In the genomic region with DNA sequence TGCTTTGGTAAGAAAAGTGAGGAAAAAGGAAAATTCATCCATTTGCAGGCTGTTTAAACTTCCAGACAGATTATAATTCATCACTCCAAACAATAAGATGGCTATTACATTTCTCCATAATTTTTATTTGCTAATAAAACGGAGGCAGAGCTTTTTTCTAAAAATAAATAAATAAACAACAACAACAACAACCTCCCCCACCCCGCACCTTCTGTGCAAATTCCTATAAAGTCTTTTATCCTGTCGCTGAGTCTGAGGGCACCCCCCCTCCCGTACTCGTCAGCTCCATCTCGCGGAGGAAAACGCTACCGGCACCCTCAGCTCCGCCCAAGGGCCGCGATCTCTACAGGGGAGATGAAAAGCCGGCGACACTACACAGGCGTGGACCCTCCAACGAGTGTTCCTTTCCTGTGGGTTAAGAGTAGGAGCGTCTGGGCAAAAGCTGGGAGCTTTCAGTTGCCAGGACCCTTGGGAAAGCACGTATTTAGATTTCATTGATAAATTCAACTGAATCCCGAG, we compare ENCODE assay signal across 8 cellular contexts. TPM values are rescaled to one million over a fixed set of nuclear protein-coding genes. Genes with fewer than 3 reads are reported as not detected.
DNase-seq lines count a peak whose midpoint lies in the region; ATAC-seq, FAIRE-seq and TF ChIP-seq lines count a peak whose summit lies in the region.

No MANE protein-coding gene starts in this region.

- no peaks in the 10 kb centered on the region for H3K9me3 Mint-ChIP-seq in astrocyte (ENCODE audit: unreplicated experiment)

- intact Hi-C loops in aorta (cut with DNase I): loop anchor here (5.0 kb wide), 2 partner anchors 138 to 218 kb away; a partner anchor contains a TSS

- H3K27ac ChIP-seq in astrocyte (ENCODE audit: low read depth, low read length): peak overlapping the region; percentile 96
- H3K27ac ChIP-seq in hepatocyte: peak overlapping the region; percentile 100
- peak overlapping the region; percentile 97 to 99 for H3K27ac ChIP-seq in aorta (ENCODE audit: low read depth in 1 of 2, low read length in 2 of 2)

- peak overlapping the region; percentile 98 for H3K27ac Mint-ChIP-seq in astrocyte (ENCODE audit: unreplicated experiment)

- H3K79me2 ChIP-seq in astrocyte (ENCODE audit: insufficient read depth, low read length): peaks cover 36% of the 10 kb centered on the region
- peaks cover 32% of the 10 kb centered on the region for H3K79me2 ChIP-seq in hepatocyte

- H3K9me2 ChIP-seq in hepatocyte (replicated peaks; ENCODE audit: insufficient read depth): no peaks in the 10 kb centered on the region

- DNase-seq in NCI-H2029 (lab: John Stamatoyannopoulos, UW) (peak; percentile 82), T1000 (lab: John Stamatoyannopoulos, UW) (peak; percentile 61), astrocyte (ENCODE audit: low read depth) (peak; percentile 55), hepatocyte (ENCODE audit: low spot score) (peak; percentile 92), renal cortical epithelial cell (ENCODE audit: low read depth) (peak; percentile 45), aorta (peak; percentile 91 to 95)

- FAIRE-seq in astrocyte (lab: Jason Lieb, UNC): no peak

- no peaks in the 10 kb centered on the region for H3K9me3 ChIP-seq in astrocyte (ENCODE audit: insufficient read depth, low read depth, low read length)
- H3K9me3 ChIP-seq in hepatocyte (ENCODE audit: low read depth): no peaks in the 10 kb centered on the region
- no peaks in the 10 kb centered on the region for H3K9me3 ChIP-seq in aorta (ENCODE audit: control insufficient read depth, low read length)

- H3K36me3 Mint-ChIP-seq in astrocyte (ENCODE audit: low read depth, unreplicated experiment): no peaks in the 10 kb centered on the region

- H3K4me3 Mint-ChIP-seq in astrocyte (ENCODE audit: unreplicated experiment): peak overlapping the region; percentile 94

- peaks cover 21% of the 10 kb centered on the region for H4K20me1 ChIP-seq in astrocyte (ENCODE audit: insufficient read depth, low read length)
- H4K20me1 ChIP-seq in hepatocyte (ENCODE audit: insufficient read depth, poor library complexity, severe bottlenecking): peaks cover 15% of the 10 kb centered on the region

- no peaks in the 10 kb centered on the region for H3K27me3 Mint-ChIP-seq in astrocyte (ENCODE audit: low read depth, unreplicated experiment)

- H3K36me3 ChIP-seq in astrocyte (ENCODE audit: insufficient read depth, low read length): no peaks in the 10 kb centered on the region
- no peaks in the 10 kb centered on the region for H3K36me3 ChIP-seq in hepatocyte (replicated peaks; ENCODE audit: insufficient read depth, low read depth)
- H3K36me3 ChIP-seq in aorta (ENCODE audit: control insufficient read depth in 1 of 2, insufficient read depth in 2 of 2, low read length in 1 of 2): no peaks in the 10 kb centered on the region

- peaks cover 3% of the 10 kb centered on the region for H3K4me1 Mint-ChIP-seq in astrocyte (ENCODE audit: low read depth, unreplicated experiment)

- H3K4me2 ChIP-seq in astrocyte (ENCODE audit: low read length) (peak overlapping the region; percentile 91), hepatocyte (peak overlapping the region; percentile 94)

- TF ChIP-seq CTCF in GM12875 (IDR thresholded peaks at IDR 0.05; ENCODE audit: borderline replicate concordance, insufficient read depth, low read depth, low read length): peak; percentile 81
- TF ChIP-seq CTCF in astrocyte (IDR thresholded peaks at IDR 0.05; ENCODE audit: insufficient read depth, low read depth, low read length): peak; percentile 79
- peak; percentile 86 for TF ChIP-seq CTCF in hepatocyte (IDR thresholded peaks at IDR 0.05; ENCODE audit: poor library complexity)

- H3K4me3 ChIP-seq in GM12875 (ENCODE audit: low read depth, low read length): peak overlapping the region; percentile 64
- peak overlapping the region; percentile 78 for H3K4me3 ChIP-seq in astrocyte (ENCODE audit: insufficient read depth, low read depth, low read length)
- H3K4me3 ChIP-seq in hepatocyte: peak overlapping the region; percentile 84
- H3K4me3 ChIP-seq in aorta (ENCODE audit: low read length in 2 of 2): peak overlapping the region; percentile 73 to 90

- H2AFZ ChIP-seq in astrocyte (ENCODE audit: low read depth, low read length) (peak overlapping the region; percentile 80), hepatocyte (peak overlapping the region; percentile 99)

- WGBS in hepatocyte (ENCODE audit: low lambda C conversion rate, missing lambda C conversion rate): 2% methylated on average over 19 of the region's 19 CpGs
- 0% methylated on average over 19 of the region's 19 CpGs for WGBS in aorta, 2 donors

- no peaks in the 10 kb centered on the region for H3K27me3 ChIP-seq in astrocyte (ENCODE audit: insufficient read depth, low read length)
- no peaks in the 10 kb centered on the region for H3K27me3 ChIP-seq in hepatocyte
- H3K27me3 ChIP-seq in aorta (ENCODE audit: control insufficient read depth in 1 of 2, insufficient read depth in 2 of 2, low read length in 1 of 2): no peaks in the 10 kb centered on the region

- ATAC-seq in HG02943 (IDR thresholded peaks at IDR 0.05; ENCODE audit: low read depth, unreplicated experiment): peak; percentile 48
- ATAC-seq in aorta (ENCODE audit: low FRiP score): peak; percentile 96

- H3K4me1 ChIP-seq in astrocyte (ENCODE audit: insufficient read depth, low read length) (peaks cover 8% of the 10 kb centered on the region), hepatocyte (ENCODE audit: insufficient read depth) (no peaks in the 10 kb centered on the region), aorta (ENCODE audit: control insufficient read depth in 1 of 2, insufficient read depth in 2 of 2, low read length in 2 of 2) (peaks cover 1 to 8% of the 10 kb centered on the region in 2 donors)

- peak overlapping the region; percentile 88 for H3K9ac ChIP-seq in astrocyte (ENCODE audit: low read length)

RNA-seq across cellular contexts. Expression of a gene that starts 1.0 kb away (rescaled TPM):
- 222 and 248 TPM in 2 replicates for total RNA-seq in astrocyte
- 123 and 350 TPM in 2 replicates for total RNA-seq in hepatocyte
- polyA plus RNA-seq in hepatocyte: 277 and 316 TPM in 2 replicates
- 39.8 and 155 TPM in 2 replicates for total RNA-seq in renal cortical epithelial cell
- total RNA-seq in aorta: 100 to 1,000 TPM; 127 to 128 TPM
- polyA plus RNA-seq in aorta: 100 to 1,000 TPM in 1 of 2 donors, 10 to 100 TPM in 1; 94.9 to 142 TPM

Comparison
In these comparisons a context has a peak if more than half of its experiments do, and no peak if none do; other contexts are left out.
1. Peak in every context shown above with its lines: DNase-seq, ATAC-seq, H3K4me3 ChIP-seq and H3K27ac ChIP-seq.